In the genomic region with DNA sequence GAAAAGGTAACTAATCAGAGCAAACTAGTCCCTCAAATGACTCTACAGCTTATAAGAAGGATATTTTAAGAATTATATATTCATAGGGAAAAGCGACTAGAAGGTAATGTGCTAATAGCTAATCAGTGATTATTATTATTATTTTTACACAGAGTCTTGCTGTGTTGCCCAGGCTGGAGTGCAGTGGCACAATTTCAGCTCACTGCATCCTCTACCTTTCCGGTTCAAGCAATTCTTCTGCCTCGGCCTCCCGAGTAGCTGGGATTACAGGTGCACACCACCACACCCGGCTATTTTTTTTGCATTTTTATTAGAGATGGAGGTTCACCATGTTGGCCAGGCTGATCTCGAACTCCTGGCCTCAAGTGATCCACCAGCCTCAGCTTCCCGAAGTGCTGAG, we compare ENCODE assay signal across 1 cellular context. TPM values are rescaled to one million over a fixed set of nuclear protein-coding genes. Genes with fewer than 3 reads are reported as not detected.
"Had no signal": no experiment of that assay in that cellular context is flagged by ENCODE, and none has a peak within 500 bp of the region (broad histone marks: within the 10 kb centered on the region; RNA-seq: fewer than 3 reads in every experiment).

No MANE protein-coding gene starts in this region.

RNA-seq across cellular contexts. Expression of a gene that starts 27.4 kb away (rescaled TPM):
- total RNA-seq: activated B cell treated with CpG ODN at 0.5 μM for 24 hours had no signal
